ENCODE assay signal across 26 cellular contexts in the genomic region with DNA sequence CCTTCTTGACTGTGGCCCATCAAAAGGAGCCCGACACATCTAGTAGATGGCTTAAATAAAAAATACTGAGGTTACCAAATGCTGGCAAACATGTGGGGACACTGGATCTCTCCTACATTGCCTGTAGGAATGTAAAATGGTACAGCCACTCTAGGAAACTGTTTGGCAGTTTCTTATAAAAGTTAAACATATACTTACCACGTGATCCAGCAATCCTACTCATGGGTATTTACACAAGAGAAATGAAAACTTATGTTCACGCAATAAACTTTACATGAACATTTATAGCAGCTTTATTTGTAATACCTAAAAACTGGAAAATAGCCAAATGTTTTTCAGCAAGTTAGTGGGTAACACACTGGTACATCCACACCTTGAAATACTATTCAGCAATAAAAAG.
"Had no signal": no experiment of that assay in that cellular context is flagged by ENCODE, and none has a peak within 500 bp of the region (broad histone marks: within the 10 kb centered on the region; RNA-seq: fewer than 3 reads in every experiment).

No MANE protein-coding gene starts in this region.

- ATAC-seq: activated naive CD4-positive, alpha-beta T cell treated with anti-CD3 and anti-CD28 coated beads, Interleukin-2, amount 50 U/mL, for 72 hours; activated T-helper 17 cell treated with anti-CD3 and anti-CD28 coated beads, Interleukin-2, amount 50 U/mL, for 72 hours; gastrocnemius medialis; natural killer cell treated with Interleukin-12 subunit alpha and Interleukin-12 subunit beta and Interleukin-15 and Interleukin-18, amount 100 ng/mL, for 72 hours had no signal

- H3K4me1 ChIP-seq: ascending aorta, right atrium auricular region had no signal

- H3K27ac Mint-ChIP-seq: mesothelial cell of epicardium; progenitor cell of endocrine pancreas; stimulated activated naive CD8-positive, alpha-beta T cell treated with anti-CD3 and anti-CD28 coated beads, Interleukin-15, Interleukin-2, amounts not matched to agents 100 ng/mL and 50 ng/mL, for 24 hours had no signal

- H3K9me3 ChIP-seq: ascending aorta, esophagus muscularis mucosa, gastrocnemius medialis, right atrium auricular region, spleen, tibial artery had no signal

- FAIRE-seq: urothelium cell line had no signal

- H3K9me3 Mint-ChIP-seq: activated T-cell treated with anti-CD3 and anti-CD28 coated beads, Interleukin-2, amount 50 U/mL, for 24 hours; activated T-helper 17 cell treated with anti-CD3 and anti-CD28 coated beads, Interleukin-2, amount 50 U/mL, for 72 hours; mesothelial cell of epicardium; natural killer cell treated with Interleukin-12 subunit alpha and Interleukin-12 subunit beta and Interleukin-15 and Interleukin-18, amount 100 ng/mL, for 72 hours; stimulated activated naive CD8-positive, alpha-beta T cell treated with anti-CD3 and anti-CD28 coated beads, Interleukin-15, Interleukin-2, amounts not matched to agents 100 ng/mL and 50 ng/mL, for 24 hours had no signal

- H3K36me3 ChIP-seq: spleen had no signal

- H3K27ac ChIP-seq: ascending aorta, brain microvascular endothelial cell, esophagus muscularis mucosa, right atrium auricular region, tibial artery had no signal

- DNase-seq: activated CD4-positive, alpha-beta T cell treated with anti-CD3 and anti-CD28 coated beads for 4 hours; activated CD4-positive, alpha-beta T cell treated with anti-CD3 and anti-CD28 coated beads, Interleukin-2, amount 50 U/mL, for 48 hours; activated CD4-positive, CD25-positive, alpha-beta regulatory T cell; activated CD8-positive, alpha-beta memory T cell treated with anti-CD3 and anti-CD28 coated beads, Interleukin-2, amount 50 U/mL, for 4 hours; activated T-cell treated with anti-CD3 and anti-CD28 coated beads, Interleukin-2, amount 50 U/mL, for 24 hours; brain microvascular endothelial cell; caudate nucleus; gastrocnemius medialis; head of caudate nucleus; hypothalamus; left ventricle myocardium superior; mammary epithelial cell; spleen; stimulated activated CD4-positive, alpha-beta T cell treated with anti-CD3 and anti-CD28 coated beads, Interleukin-4, amount 100 ng/mL, for 24 hours; substantia nigra; tibial artery had no signal

- H3K36me3 Mint-ChIP-seq: natural killer cell treated with Interleukin-12 subunit alpha and Interleukin-12 subunit beta and Interleukin-15 and Interleukin-18, amount 100 ng/mL, for 72 hours had no signal

- H3K27me3 ChIP-seq: ascending aorta, brain microvascular endothelial cell, esophagus muscularis mucosa, gastrocnemius medialis, right atrium auricular region, spleen, tibial artery had no signal

- H3K4me3 ChIP-seq: ascending aorta, esophagus muscularis mucosa, gastrocnemius medialis, right atrium auricular region, spleen, tibial artery had no signal

- H3K27me3 Mint-ChIP-seq: activated T-cell treated with anti-CD3 and anti-CD28 coated beads, Interleukin-2, amount 50 U/mL, for 24 hours; activated T-helper 17 cell treated with anti-CD3 and anti-CD28 coated beads, Interleukin-2, amount 50 U/mL, for 72 hours; natural killer cell treated with Interleukin-12 subunit alpha and Interleukin-12 subunit beta and Interleukin-15 and Interleukin-18, amount 100 ng/mL, for 72 hours; stimulated activated naive CD8-positive, alpha-beta T cell treated with anti-CD3 and anti-CD28 coated beads, Interleukin-15, Interleukin-2, amounts not matched to agents 100 ng/mL and 50 ng/mL, for 24 hours had no signal

- H3K4me3 Mint-ChIP-seq: activated T-cell treated with anti-CD3 and anti-CD28 coated beads, Interleukin-2, amount 50 U/mL, for 24 hours; mesothelial cell of epicardium; natural killer cell treated with Interleukin-12 subunit alpha and Interleukin-12 subunit beta and Interleukin-15 and Interleukin-18, amount 100 ng/mL, for 72 hours; stimulated activated naive CD8-positive, alpha-beta T cell treated with anti-CD3 and anti-CD28 coated beads, Interleukin-15, Interleukin-2, amounts not matched to agents 100 ng/mL and 50 ng/mL, for 24 hours had no signal
